Comparison of ENCODE assay signal across 1 cellular context in genomic region chr11:1120532-1121342, GRCh38.
TF ChIP-seq lines count a peak whose summit lies in the region.

No MANE protein-coding gene starts in this region.

TF ChIP-seq in SK-N-SH, 30 proteins besides CTCF, POLR2A, EP300 and RAD21 (continued from another document):
- TF ChIP-seq REST (IDR thresholded peaks at IDR 0.05; ENCODE audit: low read depth, low read length) (no peak), CHD2 (IDR thresholded peaks at IDR 0.05; ENCODE audit: low read length, partially characterized antibody) (no peak), ELF1 (IDR thresholded peaks at IDR 0.05) (no peak), MEF2A (IDR thresholded peaks at IDR 0.05; ENCODE audit: borderline replicate concordance, low read depth) (no peak), TAF1 (IDR thresholded peaks at IDR 0.05; ENCODE audit: borderline replicate concordance, low read depth, low read length) (no peak), NRF1 (IDR thresholded peaks at IDR 0.05; ENCODE audit: low read depth, low read length) (no peak), IRF3 (IDR thresholded peaks at IDR 0.05; ENCODE audit: low read depth, low read length) (no peak), PBX3 (IDR thresholded peaks at IDR 0.05) (no peak), SMC3 (IDR thresholded peaks at IDR 0.05; ENCODE audit: low read depth, low read length) (no peak)
